Comparison of ENCODE assay signal across 22 cellular contexts in genomic region chr5:34577267-34577666, GRCh38.
A peak's percentile ranks its signal among the peaks of the same experiment; 100 is the strongest.
DNase-seq lines count a peak whose midpoint lies in the region; ATAC-seq, FAIRE-seq and TF ChIP-seq lines count a peak whose summit lies in the region.
"Had no signal": no experiment of that assay in that cellular context is flagged by ENCODE, and none has a peak within 500 bp of the region (broad histone marks: within the 10 kb centered on the region; RNA-seq: fewer than 3 reads in every experiment).

No MANE protein-coding gene starts in this region.

- POLR2A ChIA-PET in PC-3 (lab: Charles Lee; ENCODE audit: unreplicated experiment): no interaction called here

- H3F3A ChIP-seq in PC-3 (ENCODE audit: low read length, unreplicated experiment): no peaks in the 10 kb centered on the region

- no peak for TF ChIP-seq POLR2A in GM12891 (IDR thresholded peaks at IDR 0.05; ENCODE audit: low read depth, low read length)
- no peak for TF ChIP-seq POLR2A in adrenal gland (IDR thresholded peaks at IDR 0.05)

- H3K4me1 ChIP-seq in PC-3 (ENCODE audit: insufficient read depth, low read length) (peaks cover 12% of the 10 kb centered on the region), tibial artery (peaks cover 0 to 6% (median 3%) of the 10 kb centered on the region in 4 donors), adrenal gland (replicated peaks in 1 of 2) (no peaks in the 10 kb centered on the region)

- H3K36me3 Mint-ChIP-seq in activated T-cell treated with anti-CD3 and anti-CD28 coated beads, Interleukin-2, amount 50 U/mL, for 4 hours (ENCODE audit: insufficient read depth): no peaks in the 10 kb centered on the region
- H3K36me3 Mint-ChIP-seq: CD8-positive, alpha-beta memory T cell had no signal

- H3K27me3 ChIP-seq in PC-3 (ENCODE audit: low read length) (no peaks in the 10 kb centered on the region), tibial artery (no peaks in the 10 kb centered on the region), adrenal gland (no peaks in the 10 kb centered on the region)
- H3K27me3 ChIP-seq: BLaER1 treated with 17β-estradiol and CSF1 and Interleukin-3, amounts not matched to agents 10 nM and 100 nM had no signal

- CTCF ChIA-PET in PC-3 (lab: Charles Lee): no interaction called here

- H3K79me2 ChIP-seq in PC-3 (ENCODE audit: low read length): no peaks in the 10 kb centered on the region

- peak overlapping the region; percentile 40 for H2AFZ ChIP-seq in PC-3 (ENCODE audit: low read length)

- no peaks in the 10 kb centered on the region for H3K36me3 ChIP-seq in PC-3 (ENCODE audit: low read depth, low read length)
- H3K36me3 ChIP-seq in tibial artery: no peaks in the 10 kb centered on the region
- no peaks in the 10 kb centered on the region for H3K36me3 ChIP-seq in adrenal gland (replicated peaks in 1 of 2)

- H3K4me2 ChIP-seq in PC-3 (ENCODE audit: low read length): peak overlapping the region; percentile 27; the same call in 1 of the 2 replicates
- H3K4me2 ChIP-seq: BLaER1 treated with 17β-estradiol and CSF1 and Interleukin-3, amounts not matched to agents 10 nM and 100 nM; SK-N-SH had no signal

- no peak for TF ChIP-seq CTCF in PC-3 (conservative IDR thresholded peaks at IDR 0.05; ENCODE audit: low read depth, low read length)
- TF ChIP-seq CTCF in coronary artery (IDR thresholded peaks at IDR 0.05): no peak
- no peak for TF ChIP-seq CTCF in tibial artery (IDR thresholded peaks at IDR 0.05)
- no peak for TF ChIP-seq CTCF in adrenal gland (IDR thresholded peaks at IDR 0.05)

- FAIRE-seq in GM12891 (lab: Jason Lieb, UNC): no peak
- FAIRE-seq: GM12892, GM18507 had no signal

- BruUV-seq in PC-3 (replicated peaks; lab: Mats Ljungman, UMichigan): no TSS peak

- no peaks in the 10 kb centered on the region for H3K4me1 Mint-ChIP-seq in activated T-cell treated with anti-CD3 and anti-CD28 coated beads, Interleukin-2, amount 50 U/mL, for 4 hours (ENCODE audit: low read depth)
- H3K4me1 Mint-ChIP-seq: CD8-positive, alpha-beta memory T cell had no signal

- peak; percentile 28 for ATAC-seq in PC-3
- ATAC-seq in activated T-cell treated with anti-CD3 and anti-CD28 coated beads, Interleukin-2, amount 50 U/mL, for 4 hours: no peak

- H3K9ac ChIP-seq in PC-3 (ENCODE audit: low read length): peak overlapping the region; percentile 46; the same call in 1 of the 2 replicates
- H3K9ac ChIP-seq: BLaER1 treated with 17β-estradiol and CSF1 and Interleukin-3, amounts not matched to agents 10 nM and 100 nM; SK-N-SH had no signal

- H3K4me3 ChIP-seq in PC-3 (ENCODE audit: low read length) (no peak overlapping the region), coronary artery (no peak overlapping the region), tibial artery (no peak overlapping the region), adrenal gland (no peak overlapping the region)
- H3K4me3 ChIP-seq: BLaER1 treated with 17β-estradiol and CSF1 and Interleukin-3, amounts not matched to agents 10 nM and 100 nM had no signal

- no peaks in the 10 kb centered on the region for H4K20me1 ChIP-seq in PC-3 (ENCODE audit: low read length)
- H4K20me1 ChIP-seq: BLaER1 treated with 17β-estradiol and CSF1 and Interleukin-3, amounts not matched to agents 10 nM and 100 nM had no signal

- H3K27ac ChIP-seq in PC-3 (ENCODE audit: low read length): peak overlapping the region; percentile 70
- H3K27ac ChIP-seq in coronary artery: peak overlapping the region; percentile 8 to 30
- peak overlapping the region; percentile 33 to 52 for H3K27ac ChIP-seq in tibial artery
- H3K27ac ChIP-seq in adrenal gland: no peak overlapping the region
- H3K27ac ChIP-seq: BLaER1 treated with 17β-estradiol and CSF1 and Interleukin-3, amounts not matched to agents 10 nM and 100 nM had no signal

- H3K9me3 ChIP-seq in PC-3 (ENCODE audit: low read length) (no peaks in the 10 kb centered on the region), tibial artery (no peaks in the 10 kb centered on the region), adrenal gland (replicated peaks in 1 of 3) (no peaks in the 10 kb centered on the region)
- H3K9me3 ChIP-seq: SK-N-SH had no signal

- no peaks in the 10 kb centered on the region for H3K9me3 Mint-ChIP-seq in activated T-cell treated with anti-CD3 and anti-CD28 coated beads, Interleukin-2, amount 50 U/mL, for 4 hours

- WGBS in adrenal gland, 4 donors: 81 to 86% (median 84%) methylated on average over 5 of the region's 5 CpGs

- no peak overlapping the region for H3K4me3 Mint-ChIP-seq in activated T-cell treated with anti-CD3 and anti-CD28 coated beads, Interleukin-2, amount 50 U/mL, for 4 hours
- H3K4me3 Mint-ChIP-seq: CD8-positive, alpha-beta memory T cell had no signal

- intact Hi-C loops in PC-3 (cut with micrococcal nuclease) (loop anchor here (2.0 kb wide), 2 partner anchors 40 to 54 kb away; no protein-coding TSS in a partner anchor), tibial artery (cut with DNase I; ENCODE audit: low total_unique reads) (no loop called here), adrenal gland (cut with DNase I) (no loop called here)

- H3K27me3 Mint-ChIP-seq in activated T-cell treated with anti-CD3 and anti-CD28 coated beads, Interleukin-2, amount 50 U/mL, for 4 hours (ENCODE audit: low read depth): peaks cover 12% of the 10 kb centered on the region

- H3K9me2 ChIP-seq in PC-3 (replicated peaks; ENCODE audit: low read length): no peaks in the 10 kb centered on the region
- H3K9me2 ChIP-seq: SK-N-SH had no signal

- DNase-seq in GM12891 (ENCODE audit: insufficient read length, low spot score) (no peak), PC-3 (no peak), coronary artery (ENCODE audit: low spot score) (no peak), tibial artery (no peak), adrenal gland (no peak), T1000 (lab: John Stamatoyannopoulos, UW) (no peak), mucosa of gallbladder (ENCODE audit: low spot score) (no peak)
- DNase-seq in activated T-cell treated with anti-CD3 and anti-CD28 coated beads, Interleukin-2, amount 50 U/mL, for 4 hours: no peak
- DNase-seq: CD8-positive, alpha-beta memory T cell; DMS53; H7; Karpas-422; NCI-H1092; NCI-H1436 treated with DMSO at 0.1 percent for 48 hours; NCI-H2029 treated with DMSO at 0.1 percent for 48 hours; NCI-H2171 treated with DMSO at 0.1 percent for 48 hours; NCI-H446 treated with DMSO at 0.1 percent for 48 hours; SHP77 treated with DMSO at 0.1 percent for 48 hours; SK-N-SH had no signal

TF ChIP-seq in GM12891, 5 proteins besides CTCF, POLR2A, EP300 and RAD21:
- TF ChIP-seq SPI1 (IDR thresholded peaks at IDR 0.05; ENCODE audit: low read depth, low read length) (0 out of 2 replicates have a peak, but pooled peaks have one; percentile 38), POU2F2 (IDR thresholded peaks at IDR 0.05; ENCODE audit: low read depth, low read length) (no peak), TAF1 (IDR thresholded peaks at IDR 0.05; ENCODE audit: low read depth, low read length) (no peak), POLR2AphosphoS5 (IDR thresholded peaks at IDR 0.05; ENCODE audit: low read depth, low read length) (no peak)

Comparison
In these comparisons a context has a peak if more than half of its experiments do, and no peak if none do; other contexts are left out.
1. H3K27ac ChIP-seq: peak in PC-3 (single experiment), coronary artery (2 of 2) and tibial artery (2 of 2); none in adrenal gland (0 of 5).